In genomic region chr15:49895337-49896223, GRCh38 we compare ENCODE assay signal across 12 cellular contexts.
A peak's percentile ranks its signal among the peaks of the same experiment; 100 is the strongest.
DNase-seq lines count a peak whose midpoint lies in the region; ATAC-seq and TF ChIP-seq lines count a peak whose summit lies in the region.
"Had no signal": no experiment of that assay in that cellular context is flagged by ENCODE, and none has a peak within 500 bp of the region (broad histone marks: within the 10 kb centered on the region; RNA-seq: fewer than 3 reads in every experiment).

No MANE protein-coding gene starts in this region.

- BruUV-seq in Calu3 (replicated peaks; lab: Mats Ljungman, UMichigan) = no TSS peak

- no peaks in the 10 kb centered on the region for H3K9me3 Mint-ChIP-seq in Calu3 (ENCODE audit: low read depth, unreplicated experiment)
- no peaks in the 10 kb centered on the region for H3K9me3 Mint-ChIP-seq in activated CD8-positive, alpha-beta T cell treated with anti-CD3 and anti-CD28 coated beads, Interleukin-2, amount 10 ng/mL, durations not matched to agents 7 days and 5 days (ENCODE audit: insufficient read depth)
- H3K9me3 Mint-ChIP-seq: activated T-cell treated with anti-CD3 and anti-CD28 coated beads, Interleukin-2, amount 50 U/mL, for 4 hours; CD14-positive monocyte had no signal

- TF ChIP-seq CTCF in choroid plexus epithelial cell (conservative IDR thresholded peaks at IDR 0.05; ENCODE audit: low read depth, low read length) = no peak
- no peak for TF ChIP-seq CTCF in Calu3 (IDR thresholded peaks at IDR 0.05; ENCODE audit: unreplicated experiment)

- H3K27ac Mint-ChIP-seq in Calu3 (ENCODE audit: unreplicated experiment) = no peak overlapping the region
- H3K27ac Mint-ChIP-seq in activated CD8-positive, alpha-beta T cell treated with anti-CD3 and anti-CD28 coated beads, Interleukin-2, amount 10 ng/mL, durations not matched to agents 7 days and 5 days = no peak overlapping the region

- ATAC-seq in sciatic nerve (peak; percentile 87), HG02571 (IDR thresholded peaks at IDR 0.05; ENCODE audit: unreplicated experiment) (no peak)
- ATAC-seq in activated CD8-positive, alpha-beta T cell treated with anti-CD3 and anti-CD28 coated beads, Interleukin-2, amount 10 ng/mL, durations not matched to agents 7 days and 5 days = no peak
- ATAC-seq: activated T-cell treated with anti-CD3 and anti-CD28 coated beads, Interleukin-2, amount 50 U/mL, for 4 hours had no signal

- no peaks in the 10 kb centered on the region for H3K36me3 ChIP-seq in HAP-1 (replicated peaks)

- H3K4me3 ChIP-seq in HAP-1 = no peak overlapping the region
- no peak overlapping the region for H3K4me3 ChIP-seq in choroid plexus epithelial cell (ENCODE audit: low read depth, low read length)
- H3K4me3 ChIP-seq: SK-N-MC had no signal

- POLR2A ChIA-PET in activated CD8-positive, alpha-beta T cell treated with anti-CD3 and anti-CD28 coated beads, Interleukin-2, amount 10 ng/mL, durations not matched to agents 7 days and 5 days (lab: Charles Lee) = no interaction called here

- intact Hi-C loops in sciatic nerve (cut with DNase I) = no loop called here
- intact Hi-C loops in Calu3 (cut with micrococcal nuclease; ENCODE audit: unreplicated experiment) = no loop called here

- no peaks in the 10 kb centered on the region for H3K36me3 Mint-ChIP-seq in Calu3 (ENCODE audit: insufficient read depth, unreplicated experiment)
- peaks cover 63% of the 10 kb centered on the region for H3K36me3 Mint-ChIP-seq in activated CD8-positive, alpha-beta T cell treated with anti-CD3 and anti-CD28 coated beads, Interleukin-2, amount 10 ng/mL, durations not matched to agents 7 days and 5 days (ENCODE audit: low read depth)

- no peak overlapping the region for H3K4me3 Mint-ChIP-seq in Calu3 (ENCODE audit: low read depth, unreplicated experiment)
- H3K4me3 Mint-ChIP-seq in activated CD8-positive, alpha-beta T cell treated with anti-CD3 and anti-CD28 coated beads, Interleukin-2, amount 10 ng/mL, durations not matched to agents 7 days and 5 days = no peak overlapping the region
- H3K4me3 Mint-ChIP-seq: activated T-cell treated with anti-CD3 and anti-CD28 coated beads, Interleukin-2, amount 50 U/mL, for 4 hours; CD14-positive monocyte had no signal

- in situ Hi-C loops in HAP-1 (cut with MboI; ENCODE audit: low sequenced_read_pairs) = no loop called here

- H3K27me3 ChIP-seq in HAP-1 (ENCODE audit: low read depth) = no peaks in the 10 kb centered on the region

- CTCF ChIA-PET in Calu3 (lab: Charles Lee) = no interaction called here
- CTCF ChIA-PET in activated CD8-positive, alpha-beta T cell treated with anti-CD3 and anti-CD28 coated beads, Interleukin-2, amount 10 ng/mL, durations not matched to agents 7 days and 5 days (lab: Charles Lee) = no interaction called here

- H3K4me1 Mint-ChIP-seq in Calu3 (ENCODE audit: low read depth, unreplicated experiment) = no peaks in the 10 kb centered on the region
- H3K4me1 Mint-ChIP-seq in activated CD8-positive, alpha-beta T cell treated with anti-CD3 and anti-CD28 coated beads, Interleukin-2, amount 10 ng/mL, durations not matched to agents 7 days and 5 days (ENCODE audit: low read depth) = no peaks in the 10 kb centered on the region
- H3K4me1 Mint-ChIP-seq: CD14-positive monocyte had no signal

- peak; percentile 86 to 99 for DNase-seq in HAP-1 (ENCODE audit: low spot score in 2 of 2)
- peak; percentile 74 for DNase-seq in choroid plexus epithelial cell (ENCODE audit: low read depth)
- DNase-seq in islet precursor cell = peak; percentile 67
- no peak for DNase-seq in sciatic nerve (ENCODE audit: low spot score)
- no peak for DNase-seq in Calu3
- no peak for DNase-seq in activated CD8-positive, alpha-beta T cell treated with anti-CD3 and anti-CD28 coated beads, Interleukin-2, amount 10 ng/mL, durations not matched to agents 7 days and 5 days
- DNase-seq in activated CD4-positive, CD25-positive, alpha-beta regulatory T cell treated with anti-CD3 and anti-CD28 coated beads, Interleukin-2, amount 50 U/mL, for 72 hours = no peak
- DNase-seq: activated T-cell treated with anti-CD3 and anti-CD28 coated beads, Interleukin-2, amount 50 U/mL, for 4 hours; NCI-H1930 had no signal

- no peaks in the 10 kb centered on the region for H3K27me3 Mint-ChIP-seq in Calu3 (ENCODE audit: unreplicated experiment)
- peaks cover 3% of the 10 kb centered on the region for H3K27me3 Mint-ChIP-seq in activated CD8-positive, alpha-beta T cell treated with anti-CD3 and anti-CD28 coated beads, Interleukin-2, amount 10 ng/mL, durations not matched to agents 7 days and 5 days (ENCODE audit: low read depth)

- peaks cover 46% of the 10 kb centered on the region for H3K4me1 ChIP-seq in HAP-1

- no peaks in the 10 kb centered on the region for H3K9me3 ChIP-seq in HAP-1

Comparison
In these comparisons a context has a peak if more than half of its experiments do, and no peak if none do; other contexts are left out.
1. DNase-seq: peak in HAP-1 (2 of 2), choroid plexus epithelial cell (single experiment) and islet precursor cell (single experiment); none in sciatic nerve (single experiment), Calu3 (single experiment), activated CD8-positive, alpha-beta T cell treated with anti-CD3 and anti-CD28 coated beads, Interleukin-2, amount 10 ng/mL, durations not matched to agents 7 days and 5 days (single experiment) and activated CD4-positive, CD25-positive, alpha-beta regulatory T cell treated with anti-CD3 and anti-CD28 coated beads, Interleukin-2, amount 50 U/mL, for 72 hours (single experiment).